Comparison of ENCODE assay signal across 19 cellular contexts in genomic region chr18:48104703-48105102, GRCh38.
DNase-seq lines count a peak whose midpoint lies in the region; ATAC-seq and TF ChIP-seq lines count a peak whose summit lies in the region.
"Had no signal": no experiment of that assay in that cellular context is flagged by ENCODE, and none has a peak within 500 bp of the region (broad histone marks: within the 10 kb centered on the region; RNA-seq: fewer than 3 reads in every experiment).

No MANE protein-coding gene starts in this region.

- H3K27ac Mint-ChIP-seq in nephron = peak overlapping the region; percentile 40 to 65 (median 45)
- H3K27ac Mint-ChIP-seq: CD14-positive monocyte; CD4-positive, alpha-beta memory T cell; HFFc6; IgD-negative memory B cell had no signal

- H4K20me1 ChIP-seq in OCI-LY7 (ENCODE audit: insufficient read depth, low read length) = no peaks in the 10 kb centered on the region
- H4K20me1 ChIP-seq: BLaER1 had no signal

- CTCF ChIA-PET in OCI-LY7 (lab: Charles Lee; ENCODE audit: unreplicated experiment) = no interaction called here

- no peaks in the 10 kb centered on the region for H3K36me3 ChIP-seq in OCI-LY7 (ENCODE audit: insufficient read depth, low read length)
- H3K36me3 ChIP-seq: BLaER1 had no signal

- TF ChIP-seq CTCF in nephron (IDR thresholded peaks at IDR 0.05; ENCODE audit: unreplicated experiment in 3 of 3) = no peak
- TF ChIP-seq CTCF in OCI-LY7 (conservative IDR thresholded peaks at IDR 0.05; ENCODE audit: low read length) = no peak

- peaks cover 9% of the 10 kb centered on the region for H3K27me3 Mint-ChIP-seq in nephron (ENCODE audit: low read depth)

- H3K27ac ChIP-seq in OCI-LY7 (ENCODE audit: low read depth, low read length, poor library complexity, severe bottlenecking) = no peak overlapping the region
- H3K27ac ChIP-seq: BLaER1 had no signal

- intact Hi-C loops in left colon (cut with DNase I, micrococcal nuclease) = no loop called here
- intact Hi-C loops in OCI-LY7 (cut with micrococcal nuclease; ENCODE audit: unreplicated experiment) = no loop called here

- no peak overlapping the region for H3K4me2 ChIP-seq in OCI-LY7 (ENCODE audit: low read length)
- H3K4me2 ChIP-seq: BLaER1 had no signal

- POLR2A ChIA-PET in OCI-LY7 (lab: Charles Lee) = no interaction called here

- no peaks in the 10 kb centered on the region for H3K9me3 ChIP-seq in OCI-LY7 (ENCODE audit: low read length)
- H3K9me3 ChIP-seq: BLaER1 had no signal

- peak; percentile 73 for ATAC-seq in left colon
- no peak for ATAC-seq in HG03139 (IDR thresholded peaks at IDR 0.05; ENCODE audit: unreplicated experiment)
- ATAC-seq in GM21367 (IDR thresholded peaks at IDR 0.05; ENCODE audit: unreplicated experiment) = no peak
- ATAC-seq: HCT116, HepG2 had no signal

- no peaks in the 10 kb centered on the region for H3K9me2 ChIP-seq in OCI-LY7 (ENCODE audit: insufficient read depth, low read length)

- no peak overlapping the region for H3K4me3 Mint-ChIP-seq in nephron
- H3K4me3 Mint-ChIP-seq: CD14-positive monocyte; CD4-positive, alpha-beta memory T cell; HFFc6; IgD-negative memory B cell had no signal

- H3K4me3 ChIP-seq in OCI-LY7 (ENCODE audit: low read depth, low read length, poor library complexity, severe bottlenecking) = no peak overlapping the region
- H3K4me3 ChIP-seq: BLaER1 had no signal

- no peaks in the 10 kb centered on the region for H3K79me2 ChIP-seq in OCI-LY7 (ENCODE audit: insufficient read depth, low read depth, low read length)

- no TSS peak for BruUV-seq in OCI-LY7 (replicated peaks; lab: Mats Ljungman, UMichigan)

- DNase-seq in activated effector memory CD4-positive, alpha-beta T cell treated with anti-CD3 and anti-CD28 coated beads, Interleukin-2, amount 50 U/mL, for 16 hours = peak; percentile 50
- DNase-seq in activated effector memory CD4-positive, alpha-beta T cell treated with Interleukin-2 at 50 U/mL for 16 hours = no peak
- DNase-seq in left colon (peak in 1 of 2 donors; percentile 59), OCI-LY7 (ENCODE audit: low spot score) (no peak), NCI-H2029 (lab: John Stamatoyannopoulos, UW) (no peak)
- DNase-seq: 8988T; CD4-positive, alpha-beta memory T cell; DMS153; DMS79; GDM1; HFFc6 had no signal

- peaks cover 49% of the 10 kb centered on the region for H3K4me1 Mint-ChIP-seq in nephron
- H3K4me1 Mint-ChIP-seq: CD14-positive monocyte; CD4-positive, alpha-beta memory T cell; IgD-negative memory B cell had no signal

- H3K9me3 Mint-ChIP-seq in nephron = no peaks in the 10 kb centered on the region
- H3K9me3 Mint-ChIP-seq: CD4-positive, alpha-beta memory T cell; HFFc6; IgD-negative memory B cell had no signal

- H3K36me3 Mint-ChIP-seq in nephron (ENCODE audit: low read depth) = no peaks in the 10 kb centered on the region
- H3K36me3 Mint-ChIP-seq: CD14-positive monocyte; CD4-positive, alpha-beta memory T cell; IgD-negative memory B cell had no signal

- H2AFZ ChIP-seq in OCI-LY7 (ENCODE audit: low read length) = no peak overlapping the region

- no peaks in the 10 kb centered on the region for H3K4me1 ChIP-seq in OCI-LY7 (ENCODE audit: insufficient read depth, low read length, poor library complexity, severe bottlenecking)
